14 cellular contexts compared by ENCODE assay signal in genomic region chr5:137758719-137759312, GRCh38. TPM values are rescaled to one million over a fixed set of nuclear protein-coding genes. Genes with fewer than 3 reads are reported as not detected.
DNase-seq lines count a peak whose midpoint lies in the region; ATAC-seq, FAIRE-seq and TF ChIP-seq lines count a peak whose summit lies in the region.
"Had no signal": no experiment of that assay in that cellular context is flagged by ENCODE, and none has a peak within 500 bp of the region (broad histone marks: within the 10 kb centered on the region; RNA-seq: fewer than 3 reads in every experiment).

No MANE protein-coding gene starts in this region.

- H3K36me3 ChIP-seq in bronchial epithelial cell (ENCODE audit: control insufficient read depth, insufficient read depth, low read length) = no peaks in the 10 kb centered on the region
- H3K36me3 ChIP-seq: thoracic aorta had no signal

- DNase-seq in GM18507 (ENCODE audit: extremely low spot score, insufficient read length, low read depth) (no peak), bronchial epithelial cell (ENCODE audit: low read depth) (peak; percentile 74), GDM1 (lab: John Stamatoyannopoulos, UW) (no peak), substantia nigra (lab: John Stamatoyannopoulos, UW) (no peak), NCI-H226 (no peak)
- no peak for DNase-seq in activated CD4-positive, alpha-beta T cell treated with anti-CD3 and anti-CD28 coated beads, Interleukin-2, amount 50 U/mL, for 1 hour
- DNase-seq: activated CD8-positive, alpha-beta memory T cell treated with anti-CD3 and anti-CD28 coated beads, Interleukin-2, amount 50 U/mL, for 48 hours; CD4-positive, CD25-positive, alpha-beta regulatory T cell had no signal

- TF ChIP-seq CTCF in bronchial epithelial cell (IDR thresholded peaks at IDR 0.05; ENCODE audit: insufficient read depth, low read length, severe bottlenecking) = no peak

- FAIRE-seq in GM18507 (lab: Jason Lieb, UNC) = peak; percentile 93
- FAIRE-seq in bronchial epithelial cell (lab: Jason Lieb, UNC) = no peak
- FAIRE-seq: astrocyte, TTC549 had no signal

- no peak overlapping the region for H3K4me3 ChIP-seq in bronchial epithelial cell (ENCODE audit: low read depth, low read length)
- H3K4me3 ChIP-seq: thoracic aorta had no signal

- H3K27me3 ChIP-seq in bronchial epithelial cell (ENCODE audit: control insufficient read depth, insufficient read depth, low read length) = no peaks in the 10 kb centered on the region

- ATAC-seq in GM19467 (IDR thresholded peaks at IDR 0.05; ENCODE audit: unreplicated experiment) = peak; percentile 27
- ATAC-seq in HG03066 (IDR thresholded peaks at IDR 0.05; ENCODE audit: low read depth, unreplicated experiment) = peak; percentile 16

- H3K27ac ChIP-seq in substantia nigra (ENCODE audit: low read depth, low read length, poor library complexity, severe bottlenecking) = no peak overlapping the region
- H3K27ac ChIP-seq: KMS-11, thoracic aorta had no signal

RNA-seq across cellular contexts. Expression of gene HNRNPA0, which starts 4.7 kb away (rescaled TPM):
- total RNA-seq in bronchial epithelial cell = 18.3 and 22.1 TPM in 2 replicates

RNA-seq across cellular contexts. Expression of gene KLHL3, which starts 22.9 kb away (rescaled TPM):
- total RNA-seq in bronchial epithelial cell = 0.53 and 0.90 TPM in 2 replicates
